In the genomic region with DNA sequence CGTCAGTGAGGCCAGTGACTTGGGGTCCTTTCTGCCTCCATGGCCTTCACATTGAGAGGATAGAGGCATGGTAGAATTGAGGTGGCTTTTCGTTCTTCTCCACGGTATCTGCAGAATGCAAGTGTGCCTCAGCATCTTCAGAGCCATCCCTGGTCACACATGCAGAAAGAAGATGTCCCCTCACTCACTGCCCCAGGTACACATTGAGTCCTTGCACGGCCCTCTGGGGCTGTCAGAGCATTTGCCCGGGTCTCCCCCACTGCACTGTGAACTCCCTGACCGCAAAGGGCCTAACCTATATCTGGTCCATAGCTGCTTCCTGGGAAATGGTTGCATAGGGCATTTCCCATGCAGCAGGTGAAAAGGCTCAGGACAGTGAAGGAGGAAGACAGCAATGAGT, we compare ENCODE assay signal across 29 cellular contexts.
"Had no signal": no experiment of that assay in that cellular context is flagged by ENCODE, and none has a peak within 500 bp of the region (broad histone marks: within the 10 kb centered on the region; RNA-seq: fewer than 3 reads in every experiment).

No MANE protein-coding gene starts in this region.

- H3K27me3 ChIP-seq: cardiac muscle cell, SJSA1 had no signal

- H3K27ac ChIP-seq: cardiac muscle cell, SJSA1, WERI-Rb-1 had no signal

- H3K4me3 ChIP-seq: cardiac muscle cell, SJSA1 had no signal

- H3K9me3 Mint-ChIP-seq: activated CD4-positive, alpha-beta memory T cell treated with anti-CD3 and anti-CD28 coated beads, Interleukin-2, amount 10 ng/mL, durations not matched to agents 7 days and 5 days; central memory CD8-positive, alpha-beta T cell had no signal

- ATAC-seq: activated CD8-positive, alpha-beta memory T cell treated with anti-CD3 and anti-CD28 coated beads, Interleukin-2, amount 10 ng/mL, durations not matched to agents 7 days and 5 days had no signal

- H3K9me3 ChIP-seq: SJSA1, SK-N-SH had no signal

- H3K27ac Mint-ChIP-seq: activated CD4-positive, alpha-beta memory T cell treated with anti-CD3 and anti-CD28 coated beads, Interleukin-2, amount 10 ng/mL, durations not matched to agents 7 days and 5 days; activated CD8-positive, alpha-beta memory T cell treated with anti-CD3 and anti-CD28 coated beads, Interleukin-2, amount 10 ng/mL, durations not matched to agents 7 days and 5 days had no signal

- H3K36me3 ChIP-seq: cardiac muscle cell, SJSA1, WERI-Rb-1 had no signal

- H3K4me1 ChIP-seq: SJSA1 had no signal

- H3K4me3 Mint-ChIP-seq: activated CD4-positive, alpha-beta memory T cell treated with anti-CD3 and anti-CD28 coated beads, Interleukin-2, amount 10 ng/mL, durations not matched to agents 7 days and 5 days; activated CD8-positive, alpha-beta memory T cell treated with anti-CD3 and anti-CD28 coated beads, Interleukin-2, amount 10 ng/mL, durations not matched to agents 7 days and 5 days; central memory CD8-positive, alpha-beta T cell had no signal

- H3K27me3 Mint-ChIP-seq: activated CD4-positive, alpha-beta memory T cell treated with anti-CD3 and anti-CD28 coated beads, Interleukin-2, amount 10 ng/mL, durations not matched to agents 7 days and 5 days; activated CD8-positive, alpha-beta memory T cell treated with anti-CD3 and anti-CD28 coated beads, Interleukin-2, amount 10 ng/mL, durations not matched to agents 7 days and 5 days; central memory CD8-positive, alpha-beta T cell had no signal

- DNase-seq: activated CD4-positive, alpha-beta memory T cell treated with anti-CD3 and anti-CD28 coated beads, Interleukin-2, amount 10 ng/mL, durations not matched to agents 7 days and 5 days; activated CD4-positive, alpha-beta T cell treated with anti-CD3 and anti-CD28 coated beads for 1 hour; activated CD4-positive, alpha-beta T cell treated with anti-CD3 and anti-CD28 coated beads for 48 hours; activated CD4-positive, CD25-positive, alpha-beta regulatory T cell; activated CD8-positive, alpha-beta memory T cell treated with anti-CD3 and anti-CD28 coated beads for 24 hours; activated CD8-positive, alpha-beta memory T cell treated with anti-CD3 and anti-CD28 coated beads, Interleukin-2, amount 10 ng/mL, durations not matched to agents 7 days and 5 days; activated CD8-positive, alpha-beta memory T cell treated with anti-CD3 and anti-CD28 coated beads, Interleukin-2, amount 50 U/mL, for 48 hours; activated effector memory CD4-positive, alpha-beta T cell treated with anti-CD3 and anti-CD28 coated beads, Interleukin-2, amount 50 U/mL, for 16 hours; activated naive CD4-positive, alpha-beta T cell treated with anti-CD3 and anti-CD28 coated beads, Interleukin-2, amount 50 U/mL, for 16 hours; activated T-cell treated with anti-CD3 and anti-CD28 coated beads, Interleukin-2, amount 50 U/mL, for 48 hours; amniotic stem cell; aorta; Karpas-422; KBM-7; NCI-H1105 treated with DMSO at 0.1 percent for 48 hours; NCI-H1436; NCI-H1694; NCI-H1930; NCI-H2081 treated with DMSO at 0.1 percent for 48 hours; NCI-H345; NCI-H524 treated with DMSO at 0.1 percent for 48 hours; SHP77; SK-N-SH; T-helper 2 cell; T-helper 9 cell; WERI-Rb-1 had no signal
